ENCODE assay signal across 8 cellular contexts in genomic region chr2:200305797-200306718, GRCh38. TPM values are rescaled to one million over a fixed set of nuclear protein-coding genes. Genes with fewer than 3 reads are reported as not detected.
DNase-seq lines count a peak whose midpoint lies in the region; ATAC-seq, FAIRE-seq and TF ChIP-seq lines count a peak whose summit lies in the region.

A gene with protein sequence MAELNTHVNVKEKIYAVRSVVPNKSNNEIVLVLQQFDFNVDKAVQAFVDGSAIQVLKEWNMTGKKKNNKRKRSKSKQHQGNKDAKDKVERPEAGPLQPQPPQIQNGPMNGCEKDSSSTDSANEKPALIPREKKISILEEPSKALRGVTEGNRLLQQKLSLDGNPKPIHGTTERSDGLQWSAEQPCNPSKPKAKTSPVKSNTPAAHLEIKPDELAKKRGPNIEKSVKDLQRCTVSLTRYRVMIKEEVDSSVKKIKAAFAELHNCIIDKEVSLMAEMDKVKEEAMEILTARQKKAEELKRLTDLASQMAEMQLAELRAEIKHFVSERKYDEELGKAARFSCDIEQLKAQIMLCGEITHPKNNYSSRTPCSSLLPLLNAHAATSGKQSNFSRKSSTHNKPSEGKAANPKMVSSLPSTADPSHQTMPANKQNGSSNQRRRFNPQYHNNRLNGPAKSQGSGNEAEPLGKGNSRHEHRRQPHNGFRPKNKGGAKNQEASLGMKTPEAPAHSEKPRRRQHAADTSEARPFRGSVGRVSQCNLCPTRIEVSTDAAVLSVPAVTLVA (plus strand): TSS chr2:200306693. CDS start chr2:200389245, 82,552 bp downstream.

- H3K36me3 Mint-ChIP-seq in Calu3 (ENCODE audit: insufficient read depth, unreplicated experiment) (peaks cover 59% of the 10 kb centered on the region), T-cell (peaks cover 3% of the 10 kb centered on the region)

- H3K27me3 Mint-ChIP-seq in Calu3 (ENCODE audit: unreplicated experiment) (no peaks in the 10 kb centered on the region), T-cell (peaks cover 10 to 19% of the 10 kb centered on the region in 2 donors)

- H3K27ac ChIP-seq in HUES64 (ENCODE audit: low read depth, low read length): peak within 1 kb of the TSS; percentile 67
- peak within 1 kb of the TSS; percentile 77 for H3K27ac ChIP-seq in cardiac muscle cell
- H3K27ac ChIP-seq in pancreas: peak within 1 kb of the TSS; percentile 87 to 95 (median 90)
- H3K27ac ChIP-seq in upper lobe of left lung: peak within 1 kb of the TSS; percentile 92 to 95 (median 94)

- H3K4me1 Mint-ChIP-seq in Calu3 (ENCODE audit: low read depth, unreplicated experiment) (peaks cover 56% of the 10 kb centered on the region), T-cell (peaks cover 9 to 16% (median 14%) of the 10 kb centered on the region in 3 donors)

- intact Hi-C loops in Calu3 (cut with micrococcal nuclease; ENCODE audit: unreplicated experiment) (loop anchor here (5.0 kb wide), 1 partner anchor 176 kb away; no protein-coding TSS in a partner anchor), pancreas (cut with DNase I) (loop anchor here in 1 of 3 donors (10.0 kb wide), 1 partner anchor 321 kb away; no protein-coding TSS in a partner anchor)

- peak within 1 kb of the TSS; percentile 74 for H3K4me3 ChIP-seq in HUES64 (ENCODE audit: low read length)
- H3K4me3 ChIP-seq in adipocyte (ENCODE audit: low read length): peak within 1 kb of the TSS; percentile 94
- H3K4me3 ChIP-seq in cardiac muscle cell: peak within 1 kb of the TSS; percentile 99
- H3K4me3 ChIP-seq in pancreas: peak within 1 kb of the TSS; percentile 72 to 96 (median 92)
- peak within 1 kb of the TSS; percentile 62 to 96 (median 78) for H3K4me3 ChIP-seq in upper lobe of left lung

- peak within 1 kb of the TSS; percentile 77 for H3K9ac ChIP-seq in HUES64 (ENCODE audit: low read depth, low read length)
- peak within 1 kb of the TSS; percentile 96 for H3K9ac ChIP-seq in adipocyte (ENCODE audit: low read length)

- peaks cover 21% of the 10 kb centered on the region; the same call in 1 of the 2 replicates for H3K27me3 ChIP-seq in HUES64 (ENCODE audit: insufficient read depth, low read length)
- no peaks in the 10 kb centered on the region for H3K27me3 ChIP-seq in adipocyte (replicated peaks; ENCODE audit: control insufficient read depth, insufficient read depth, low read length)
- H3K27me3 ChIP-seq in cardiac muscle cell: no peaks in the 10 kb centered on the region
- H3K27me3 ChIP-seq in pancreas: no peaks in the 10 kb centered on the region
- H3K27me3 ChIP-seq in upper lobe of left lung: no peaks in the 10 kb centered on the region

- no peak for TF ChIP-seq CTCF in Calu3 (IDR thresholded peaks at IDR 0.05; ENCODE audit: unreplicated experiment)
- peak; percentile 5 for TF ChIP-seq CTCF in cardiac muscle cell (IDR thresholded peaks at IDR 0.05; ENCODE audit: low read depth, low read length)
- TF ChIP-seq CTCF in pancreas (IDR thresholded peaks at IDR 0.05): no peak
- peak in 4 of 6 experiments; percentile 6 to 29 (median 15) for TF ChIP-seq CTCF in upper lobe of left lung (IDR thresholded peaks at IDR 0.05)

- POLR2A ChIA-PET in T-cell (lab: Charles Lee): interaction anchor here (0.5 to 0.6 kb wide), 8 partner anchors 35 to 178 kb away, joined by 3 to 5 read pairs (median 4); no protein-coding TSS in a partner anchor

- H3K36me3 ChIP-seq in HUES64 (ENCODE audit: insufficient read depth, low read length) (no peaks in the 10 kb centered on the region), adipocyte (ENCODE audit: control insufficient read depth, insufficient read depth, low read length, severe bottlenecking) (no peaks in the 10 kb centered on the region), cardiac muscle cell (no peaks in the 10 kb centered on the region), pancreas (no peaks in the 10 kb centered on the region), upper lobe of left lung (no peaks in the 10 kb centered on the region)

- H3K9me3 ChIP-seq in HUES64 (ENCODE audit: insufficient read depth, low read depth, low read length) (no peaks in the 10 kb centered on the region), adipocyte (ENCODE audit: control insufficient read depth, low read length) (no peaks in the 10 kb centered on the region), cardiac muscle cell (ENCODE audit: low read depth) (no peaks in the 10 kb centered on the region), pancreas (no peaks in the 10 kb centered on the region), upper lobe of left lung (no peaks in the 10 kb centered on the region)

- under 1% methylated on average over 47 of the region's 47 CpGs for WGBS in HUES64
- WGBS in pancreas, 2 donors: 0 to 1% methylated on average over 41 to 47 of the region's 47 CpGs
- 0 to 2% methylated on average over 33 to 35 of the region's 47 CpGs for WGBS in upper lobe of left lung, 2 donors

- H3K9me3 Mint-ChIP-seq in Calu3 (ENCODE audit: low read depth, unreplicated experiment) (no peaks in the 10 kb centered on the region), T-cell (no peaks in the 10 kb centered on the region)

- DNase-seq in Calu3 (peak; percentile 77), T-cell (peak in 29 of 34 experiments; percentile 6 to 48 (median 27)), adipocyte (ENCODE audit: low read depth) (peak; percentile 91), cardiac muscle cell (ENCODE audit: low read depth in 1 of 2, low spot score in 1 of 2) (peak; percentile 77 to 91), pancreas (peak; percentile 70 to 89 (median 80)), upper lobe of left lung (peak; percentile 69 to 95)

- H3K4me1 ChIP-seq in HUES64 (ENCODE audit: insufficient read depth, low read length): peaks cover 35% of the 10 kb centered on the region
- H3K4me1 ChIP-seq in adipocyte (ENCODE audit: control insufficient read depth, insufficient read depth, low read length): peaks cover 29% of the 10 kb centered on the region
- peaks cover 6% of the 10 kb centered on the region for H3K4me1 ChIP-seq in cardiac muscle cell (ENCODE audit: low read depth)
- H3K4me1 ChIP-seq in pancreas: peaks cover 1 to 7% (median 6%) of the 10 kb centered on the region in 3 donors
- H3K4me1 ChIP-seq in upper lobe of left lung: peaks cover 5 to 35% (median 12%) of the 10 kb centered on the region in 4 donors

- CTCF ChIA-PET in Calu3 (lab: Charles Lee) (interaction anchor here (0.6 to 0.8 kb wide), 5 partner anchors 90 to 362 kb away, joined by 3 to 5 read pairs (median 3); no protein-coding TSS in a partner anchor), T-cell (lab: Charles Lee) (interaction anchor here (0.5 to 0.7 kb wide), 9 partner anchors 25 to 1921 kb away, joined by 3 to 6 read pairs (median 4); no protein-coding TSS in a partner anchor)

- TSS peak; percentile 57 for BruUV-seq in Calu3 (replicated peaks; lab: Mats Ljungman, UMichigan)

- H3K4me3 Mint-ChIP-seq in Calu3 (ENCODE audit: low read depth, unreplicated experiment) (peak within 1 kb of the TSS; percentile 83), T-cell (peak within 1 kb of the TSS; percentile 80 to 96 (median 92))

- no peak for TF ChIP-seq EP300 in upper lobe of left lung (IDR thresholded peaks at IDR 0.05)

- ATAC-seq in GM21423 (IDR thresholded peaks at IDR 0.05; ENCODE audit: unreplicated experiment): peak; percentile 50
- peak; percentile 66 to 77 (median 71) for ATAC-seq in T-cell (replicated peaks in 1 of 4)
- ATAC-seq in pancreas: peak; percentile 61 to 78 (median 72)
- ATAC-seq in upper lobe of left lung (ENCODE audit: low FRiP score in 2 of 2): peak; percentile 82 to 89

- TF ChIP-seq POLR2A in upper lobe of left lung (IDR thresholded peaks at IDR 0.05): peak in 2 of 4 donors; percentile 40 to 41

- peak within 1 kb of the TSS; percentile 97 for H3K27ac Mint-ChIP-seq in Calu3 (ENCODE audit: unreplicated experiment)
- H3K27ac Mint-ChIP-seq in T-cell: peak within 1 kb of the TSS; percentile 12 to 32

- FAIRE-seq in pancreas (lab: Jason Lieb, UNC): no peak

RNA-seq across cellular contexts. Expression of the gene that starts here (rescaled TPM):
- total RNA-seq in Calu3 (2022) (378 and 497 TPM in 2 replicates), T-cell (1 to 10 TPM; 5.4 to 9.3 (median 5.9) TPM), cardiac muscle cell (20.0 and 27.8 TPM in 2 replicates), pancreas (10 to 100 TPM; 28.8 to 87.0 (median 40.8) TPM), upper lobe of left lung (100 to 1,000 TPM in 2 of 6 donors, 10 to 100 TPM in 4; 57.6 to 127 (median 80.4) TPM)
- 96.4 TPM for polyA plus RNA-seq in HUES64 (2013, experiment 1 of 2)
- 91.2 TPM for polyA plus RNA-seq in HUES64 (2013, experiment 2 of 2)
- polyA plus RNA-seq in cardiac muscle cell (33.3 and 37.4 TPM in 2 replicates), pancreas (10 to 100 TPM; 29.0 to 53.8 TPM)

Comparison
In these comparisons a context has a peak if more than half of its experiments do, and no peak if none do; other contexts are left out.
1. Peak in every context shown above with its lines: DNase-seq, ATAC-seq, H3K4me3 ChIP-seq and H3K27ac ChIP-seq.
2. DNase-seq: peak in every context shown above with its lines; median percentile 91 in adipocyte; 84 in cardiac muscle cell; 82 in upper lobe of left lung; 80 in pancreas; 77 in Calu3; 27 in T-cell.
3. CTCF ChIP-seq: peak in cardiac muscle cell (single experiment) and upper lobe of left lung (4 of 6); none in Calu3 (single experiment) and pancreas (0 of 4).